In the genomic region with DNA sequence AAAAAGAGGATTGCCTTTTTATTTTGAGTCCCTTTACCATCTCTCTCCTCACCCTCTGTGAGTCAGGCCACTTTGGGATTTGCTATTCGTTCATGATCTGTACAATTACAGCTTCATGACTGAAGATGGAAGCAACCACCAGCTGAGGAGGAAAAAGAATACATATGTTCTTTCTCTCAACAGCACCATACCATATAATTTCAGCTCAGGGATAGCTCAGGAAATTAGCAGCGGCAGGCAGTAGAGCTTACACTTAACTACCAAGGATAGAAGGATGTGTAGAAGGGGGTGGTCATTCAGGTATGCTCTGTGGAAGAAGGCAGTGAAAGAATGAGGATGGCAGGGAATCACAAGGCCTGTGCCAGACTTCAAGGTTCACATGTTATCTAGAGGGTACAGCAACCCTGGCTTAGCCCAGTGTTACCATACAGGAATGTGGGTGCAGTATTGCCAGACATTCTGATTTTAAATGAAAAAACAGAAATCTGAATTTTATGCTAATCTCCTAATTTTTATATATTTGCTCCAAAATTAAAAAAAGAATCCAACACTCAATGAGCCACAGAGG, we compare ENCODE assay signal across 24 cellular contexts. TPM values are rescaled to one million over a fixed set of nuclear protein-coding genes. Genes with fewer than 3 reads are reported as not detected.
DNase-seq lines count a peak whose midpoint lies in the region; ATAC-seq, FAIRE-seq and TF ChIP-seq lines count a peak whose summit lies in the region.
"Had no signal": no experiment of that assay in that cellular context is flagged by ENCODE, and none has a peak within 500 bp of the region (broad histone marks: within the 10 kb centered on the region; RNA-seq: fewer than 3 reads in every experiment).

No MANE protein-coding gene starts in this region.

- WGBS in small intestine, 3 donors, result 33 to 67% (median 41%) methylated on average over 2 of the region's 2 CpGs
- 83 to 85% methylated on average over 2 of the region's 2 CpGs for WGBS in lower leg skin, 2 donors

- H3K79me2 ChIP-seq in PC-9 (ENCODE audit: low read depth), result peaks cover 58% of the 10 kb centered on the region

- H3K27me3 ChIP-seq in PC-9 (ENCODE audit: insufficient read depth, low read depth), result no peaks in the 10 kb centered on the region
- H3K27me3 ChIP-seq in small intestine (ENCODE audit: control insufficient read depth in 2 of 2, insufficient read depth in 2 of 2, low read length in 2 of 2), result no peaks in the 10 kb centered on the region

- no peak overlapping the region for H2AFZ ChIP-seq in PC-9

- H3K9me3 ChIP-seq in PC-9 (ENCODE audit: insufficient read depth, low read depth), result no peaks in the 10 kb centered on the region
- no peaks in the 10 kb centered on the region for H3K9me3 ChIP-seq in small intestine (ENCODE audit: control insufficient read depth, low read depth)
- H3K9me3 ChIP-seq: Caco-2 had no signal

- ATAC-seq in left colon, result peak; percentile 15
- ATAC-seq in HG02798 (IDR thresholded peaks at IDR 0.05; ENCODE audit: poor library complexity, unreplicated experiment), result no peak
- ATAC-seq: CD8-positive, alpha-beta T cell; HCT116; K562; T-cell had no signal

- no peaks in the 10 kb centered on the region for H4K20me1 ChIP-seq in PC-9 (ENCODE audit: insufficient read depth)

- BruUV-seq in PC-9 (replicated peaks; lab: Mats Ljungman, UMichigan), result no TSS peak

- peak; percentile 58 for DNase-seq in NCI-H2227 (lab: John Stamatoyannopoulos, UW; ENCODE audit: unreplicated experiment)
- no peak for DNase-seq in PC-9
- no peak for DNase-seq in left colon
- peak; percentile 78 for DNase-seq in small intestine
- no peak for DNase-seq in lower leg skin (ENCODE audit: low spot score in 2 of 2)
- DNase-seq in hypothalamus (lab: John Stamatoyannopoulos, UW), result no peak
- DNase-seq: Caco-2; CD8-positive, alpha-beta T cell; DMS 273 treated with DMSO at 0.1 percent for 48 hours; DMS79 treated with DMSO at 0.1 percent for 48 hours; Kasumi-1; NCI-H1092 treated with DMSO at 0.1 percent for 48 hours; NCI-H1436; NCI-H187; NCI-H510A; NK-92 treated with Interleukin-12 subunit alpha and Interleukin-12 subunit beta, amount 100 ng/mL, for 24 hours; SHP77; T-cell had no signal

- TF ChIP-seq CTCF in PC-9 (conservative IDR thresholded peaks at IDR 0.05) (no peak), lower leg skin (IDR thresholded peaks at IDR 0.05) (no peak)

- H3K36me3 ChIP-seq in PC-9 (ENCODE audit: low read depth), result 0 out of 2 replicates have a peak, but pooled peaks cover 3% of the 10 kb centered on the region
- no peaks in the 10 kb centered on the region for H3K36me3 ChIP-seq in small intestine (ENCODE audit: control insufficient read depth in 2 of 2, insufficient read depth in 2 of 2, low read length in 2 of 2)

- H3K4me1 ChIP-seq in PC-9 (replicated peaks; ENCODE audit: insufficient read depth) (peaks cover 35% of the 10 kb centered on the region), small intestine (ENCODE audit: control insufficient read depth in 2 of 2, insufficient read depth in 1 of 2, low read depth in 1 of 2, low read length in 1 of 2) (peaks cover 10 to 12% of the 10 kb centered on the region in 2 donors)

- no peak for FAIRE-seq in small intestine (lab: Jason Lieb, UNC)
- FAIRE-seq: GM12892, K562 had no signal

- H3K27ac ChIP-seq in PC-9, result 0 out of 2 replicates have a peak overlapping the region, but pooled peaks have one; percentile 51
- H3K27ac ChIP-seq in small intestine (ENCODE audit: low read depth in 1 of 2, low read length in 1 of 2), result peak overlapping the region; percentile 85 to 87
- H3K27ac ChIP-seq: C4-2B, RWPE1 had no signal

- no peak overlapping the region for H3K4me3 ChIP-seq in PC-9
- H3K4me3 ChIP-seq in small intestine (ENCODE audit: low read depth in 1 of 2, low read length in 2 of 2), result no peak overlapping the region
- H3K4me3 ChIP-seq in lower leg skin (ENCODE audit: low read depth, poor library complexity, severe bottlenecking), result no peak overlapping the region
- H3K4me3 ChIP-seq: K562 had no signal

- H3K4me2 ChIP-seq in PC-9, result no peak overlapping the region

- TF ChIP-seq POLR2A in lower leg skin (IDR thresholded peaks at IDR 0.05), result no peak

- H3K9me2 ChIP-seq in PC-9 (ENCODE audit: insufficient read depth), result no peaks in the 10 kb centered on the region

- POLR2A ChIA-PET in PC-9 (lab: Charles Lee; ENCODE audit: unreplicated experiment), result no interaction called here

- intact Hi-C loops in PC-9 (cut with micrococcal nuclease; ENCODE audit: unreplicated experiment) (no loop called here), left colon (cut with DNase I, micrococcal nuclease) (no loop called here), lower leg skin (cut with DNase I; ENCODE audit: low total_unique reads) (no loop called here)

- CTCF ChIA-PET in PC-9 (lab: Charles Lee), result interaction anchor here (0.6 to 1.5 kb wide), 2 partner anchors 15 to 29 kb away, joined by 3 to 5 read pairs; no protein-coding TSS in a partner anchor

- H3F3A ChIP-seq in PC-9 (ENCODE audit: insufficient read depth, low read depth), result peaks cover 11% of the 10 kb centered on the region

RNA-seq across cellular contexts. Expression of gene PLS1, which starts 17.9 kb away (rescaled TPM):
- total RNA-seq in PC-9 (2021), result 50.4 and 53.8 TPM in 2 replicates
- 100 to 1,000 TPM; 457 to 472 TPM for total RNA-seq in left colon
- polyA plus RNA-seq in small intestine, result 100 to 1,000 TPM in 2 of 3 donors, 10 to 100 TPM in 1; 63.0 to 298 (median 279) TPM
- 1 to 10 TPM; 6.1 to 8.6 (median 6.9) TPM for total RNA-seq in lower leg skin

RNA-seq across cellular contexts. Expression of gene ATR, which starts 35.6 kb away (rescaled TPM):
- total RNA-seq in PC-9 (2021), result 28.3 and 33.3 TPM in 2 replicates
- 10 to 100 TPM; 13.7 to 18.9 TPM for total RNA-seq in left colon
- polyA plus RNA-seq in small intestine, result 1 to 10 TPM; 3.5 to 9.6 (median 5.1) TPM
- 10 to 100 TPM; 12.9 to 24.4 (median 18.6) TPM for total RNA-seq in lower leg skin

Comparison
In these comparisons a context has a peak if more than half of its experiments do, and no peak if none do; other contexts are left out.
1. DNase-seq: peak in NCI-H2227 (single experiment) and small intestine (single experiment); none in PC-9 (0 of 2), left colon (0 of 2), lower leg skin (0 of 2) and hypothalamus (0 of 51).